21 cellular contexts compared by ENCODE assay signal in genomic region chr6:163455553-163455952, GRCh38. TPM values are rescaled to one million over a fixed set of nuclear protein-coding genes. Genes with fewer than 3 reads are reported as not detected.
A peak's percentile ranks its signal among the peaks of the same experiment; 100 is the strongest.
DNase-seq lines count a peak whose midpoint lies in the region; ATAC-seq and TF ChIP-seq lines count a peak whose summit lies in the region.
"Had no signal": no experiment of that assay in that cellular context is flagged by ENCODE, and none has a peak within 500 bp of the region (broad histone marks: within the 10 kb centered on the region; RNA-seq: fewer than 3 reads in every experiment).

No MANE protein-coding gene starts in this region.

- no peaks in the 10 kb centered on the region for H3K27me3 ChIP-seq in GM23248 (replicated peaks; ENCODE audit: insufficient read depth)

- peaks cover 95% of the 10 kb centered on the region for H3K79me2 ChIP-seq in GM23248 (ENCODE audit: insufficient read depth)

- H3K9me3 Mint-ChIP-seq in brain, result peaks cover 0 to 24% (median 10%) of the 10 kb centered on the region in 5 experiments
- H3K9me3 Mint-ChIP-seq in natural killer cell, result no peaks in the 10 kb centered on the region
- H3K9me3 Mint-ChIP-seq: activated naive CD4-positive, alpha-beta T cell treated with anti-CD3 and anti-CD28 coated beads for 36 hours; CD14-positive monocyte had no signal

- H3K9me2 ChIP-seq in GM23248 (ENCODE audit: insufficient read depth), result no peaks in the 10 kb centered on the region

- peak overlapping the region; percentile 2 for H3K4me2 ChIP-seq in GM23248 (ENCODE audit: unreplicated experiment)

- H3K4me1 Mint-ChIP-seq in brain (peaks cover 96% of the 10 kb centered on the region), natural killer cell (peaks cover 66 to 75% of the 10 kb centered on the region in 2 donors)

- H3K36me3 Mint-ChIP-seq in brain (peaks cover 91% of the 10 kb centered on the region), natural killer cell (no peaks in the 10 kb centered on the region)

- H3K27ac ChIP-seq in GM23248, result 0 out of 2 replicates have a peak overlapping the region, but pooled peaks have one; percentile 4
- H3K27ac ChIP-seq: thoracic aorta had no signal

- DNase-seq in EH (ENCODE audit: low read depth) (peak; percentile 71), GM23248 (peak; percentile 45), natural killer cell (no peak), mucosa of descending colon (no peak), SKM-1 (lab: John Stamatoyannopoulos, UW; ENCODE audit: unreplicated experiment) (no peak)
- no peak for DNase-seq in activated CD4-positive, alpha-beta T cell treated with anti-CD3 and anti-CD28 coated beads, Interleukin-2, amount 50 U/mL, for 1 hour
- DNase-seq: activated naive CD4-positive, alpha-beta T cell treated with anti-CD3 and anti-CD28 coated beads for 36 hours; activated T-cell treated with anti-CD3 and anti-CD28 coated beads, Interleukin-2, amount 50 U/mL, for 1 hour; aorta; GDM1; Karpas-422; kidney; NCI-H1092; NCI-H187 treated with DMSO at 0.1 percent for 48 hours; retina had no signal

- H3K4me3 Mint-ChIP-seq in brain, result peak overlapping the region in 3 of 5 experiments; percentile 5 to 66 (median 20)
- no peak overlapping the region for H3K4me3 Mint-ChIP-seq in natural killer cell
- H3K4me3 Mint-ChIP-seq: activated naive CD4-positive, alpha-beta T cell treated with anti-CD3 and anti-CD28 coated beads for 36 hours; CD14-positive monocyte had no signal

- in situ Hi-C loops in GM23248 (cut with MboI), result no loop called here

- intact Hi-C loops in natural killer cell (cut with micrococcal nuclease), result no loop called here
- intact Hi-C loops in mucosa of descending colon (cut with DNase I, micrococcal nuclease), result no loop called here

- ATAC-seq in natural killer cell, result no peak
- no peak for ATAC-seq in mucosa of descending colon
- ATAC-seq in HG02840 (IDR thresholded peaks at IDR 0.05; ENCODE audit: low FRiP score, unreplicated experiment), result no peak
- ATAC-seq: activated CD4-positive, CD25-positive, alpha-beta regulatory T cell treated with anti-CD3 and anti-CD28 coated beads, Interleukin-2, amount 50 U/mL, for 24 hours had no signal

- no peaks in the 10 kb centered on the region for H3K9me3 ChIP-seq in GM23248 (ENCODE audit: low read depth)
- no peaks in the 10 kb centered on the region for H3K9me3 ChIP-seq in mucosa of descending colon
- H3K9me3 ChIP-seq: thoracic aorta had no signal

- H3K27me3 Mint-ChIP-seq in brain, result no peaks in the 10 kb centered on the region
- no peaks in the 10 kb centered on the region for H3K27me3 Mint-ChIP-seq in natural killer cell (ENCODE audit: low read depth in 2 of 2)

- peaks cover 8% of the 10 kb centered on the region for H4K20me1 ChIP-seq in GM23248 (ENCODE audit: insufficient read depth)

- TF ChIP-seq CTCF in brain (conservative IDR thresholded peaks at IDR 0.05) (no peak), natural killer cell (IDR thresholded peaks at IDR 0.05) (no peak), mucosa of descending colon (IDR thresholded peaks at IDR 0.05) (no peak)

- H3F3A ChIP-seq in GM23248 (ENCODE audit: insufficient read depth), result peaks cover 59% of the 10 kb centered on the region

- H3K4me3 ChIP-seq in GM23248 (no peak overlapping the region), mucosa of descending colon (no peak overlapping the region)
- H3K4me3 ChIP-seq: lung, thoracic aorta had no signal

- no peaks in the 10 kb centered on the region for H3K36me3 ChIP-seq in GM23248 (ENCODE audit: low read depth)
- no peaks in the 10 kb centered on the region for H3K36me3 ChIP-seq in mucosa of descending colon (ENCODE audit: low read depth)
- H3K36me3 ChIP-seq: thoracic aorta had no signal

- H3K27ac Mint-ChIP-seq in brain, result peak overlapping the region in 3 of 5 experiments; percentile 8 to 59 (median 9)
- H3K27ac Mint-ChIP-seq in natural killer cell, result peak overlapping the region; percentile 93 to 96
- H3K27ac Mint-ChIP-seq: activated naive CD4-positive, alpha-beta T cell treated with anti-CD3 and anti-CD28 coated beads for 36 hours had no signal

- H2AFZ ChIP-seq in GM23248, result no peak overlapping the region

- peaks cover 53% of the 10 kb centered on the region for H3K4me1 ChIP-seq in GM23248 (ENCODE audit: insufficient read depth)
- H3K4me1 ChIP-seq in mucosa of descending colon (ENCODE audit: low read depth), result no peaks in the 10 kb centered on the region

- H3K9ac ChIP-seq in GM23248, result no peak overlapping the region

RNA-seq across cellular contexts. Expression of gene QKI, which starts 41.0 kb away (rescaled TPM):
- 106 and 145 TPM in 2 replicates for total RNA-seq in GM23248 (2014; rRNA removed; shearing (Covaris generic))
- 12.6 and 13.6 TPM in 2 replicates for polyA plus RNA-seq in GM23248 (2016; fragmentation: Nextera tagmentation; extraction: Ambion mirVana)
- 70.0 TPM for polyA plus RNA-seq in brain (ENCODE audit: insufficient read depth, low read depth, low replicate concordance)
- total RNA-seq in natural killer cell, result 100 to 1,000 TPM; 148 to 174 (median 166) TPM
- 100 to 1,000 TPM in 1 of 3 donors, 10 to 100 TPM in 2; 11.3 to 129 (median 35.8) TPM for total RNA-seq in mucosa of descending colon

Comparison
In these comparisons a context has a peak if more than half of its experiments do, and no peak if none do; other contexts are left out.
1. DNase-seq: peak in EH (single experiment) and GM23248 (single experiment); none in natural killer cell (single experiment), activated CD4-positive, alpha-beta T cell treated with anti-CD3 and anti-CD28 coated beads, Interleukin-2, amount 50 U/mL, for 1 hour (single experiment), mucosa of descending colon (0 of 3) and SKM-1 (single experiment).